ENCODE assay signal across 30 cellular contexts in genomic region chr2:199744676-199745075, GRCh38.
"Had no signal": no experiment of that assay in that cellular context is flagged by ENCODE, and none has a peak within 500 bp of the region (broad histone marks: within the 10 kb centered on the region; RNA-seq: fewer than 3 reads in every experiment).

No MANE protein-coding gene starts in this region.

- ATAC-seq: activated CD4-positive, alpha-beta T cell treated with anti-CD3 and anti-CD28 coated beads for 36 hours; activated CD8-positive, alpha-beta memory T cell treated with anti-CD3 and anti-CD28 coated beads, Interleukin-2, amount 10 ng/mL, durations not matched to agents 7 days and 5 days; activated CD8-positive, alpha-beta T cell treated with anti-CD3 and anti-CD28 coated beads, Interleukin-2, amount 10 ng/mL, durations not matched to agents 7 days and 5 days; activated naive CD8-positive, alpha-beta T cell treated with anti-CD3 and anti-CD28 coated beads, Interleukin-2, amount 50 U/mL, for 24 hours; body of pancreas; heart left ventricle had no signal

- H3K4me3 Mint-ChIP-seq: activated CD4-positive, alpha-beta memory T cell treated with anti-CD3 and anti-CD28 coated beads for 36 hours; activated CD4-positive, alpha-beta T cell treated with anti-CD3 and anti-CD28 coated beads for 36 hours; activated CD4-positive, alpha-beta T cell treated with anti-CD3 and anti-CD28 coated beads, Interleukin-2, amount 10 ng/mL, durations not matched to agents 24 days and 14 days; activated CD8-positive, alpha-beta memory T cell treated with anti-CD3 and anti-CD28 coated beads, Interleukin-2, amount 10 ng/mL, durations not matched to agents 7 days and 5 days; activated CD8-positive, alpha-beta T cell treated with anti-CD3 and anti-CD28 coated beads, Interleukin-2, amount 10 ng/mL, durations not matched to agents 7 days and 5 days; activated naive CD4-positive, alpha-beta T cell treated with anti-CD3 and anti-CD28 coated beads for 36 hours; activated naive CD4-positive, alpha-beta T cell treated with anti-CD3 and anti-CD28 coated beads, Interleukin-2, amount 50 U/mL, for 24 hours; activated naive CD8-positive, alpha-beta T cell treated with anti-CD3 and anti-CD28 coated beads for 36 hours; activated naive CD8-positive, alpha-beta T cell treated with anti-CD3 and anti-CD28 coated beads, Interleukin-2, amount 50 U/mL, for 24 hours; activated T-helper 1 cell treated with anti-CD3 and anti-CD28 coated beads, Interleukin-12 subunit alpha, Interleukin-12 subunit beta, Interleukin-2, Interleukin-4 antibody, amounts not matched to agents 30 ng/mL and 10 ng/mL and 1 ng/mL, durations not matched to agents 14 hours and 24 hours and 36 hours had no signal

- DNase-seq: activated CD4-positive, alpha-beta memory T cell treated with anti-CD3 and anti-CD28 coated beads for 36 hours; activated CD4-positive, alpha-beta T cell treated with anti-CD3 and anti-CD28 coated beads for 36 hours; activated CD4-positive, alpha-beta T cell treated with anti-CD3 and anti-CD28 coated beads, Interleukin-2, amount 10 ng/mL, durations not matched to agents 24 days and 14 days; activated CD4-positive, CD25-positive, alpha-beta regulatory T cell; activated CD4-positive, CD25-positive, alpha-beta regulatory T cell treated with anti-CD3 and anti-CD28 coated beads, Interleukin-2, amount 50 U/mL, for 72 hours; activated CD8-positive, alpha-beta memory T cell treated with anti-CD3 and anti-CD28 coated beads, Interleukin-2, amount 10 ng/mL, durations not matched to agents 7 days and 5 days; activated CD8-positive, alpha-beta memory T cell treated with anti-CD3 and anti-CD28 coated beads, Interleukin-2, amount 50 U/mL, for 4 hours; activated CD8-positive, alpha-beta T cell treated with anti-CD3 and anti-CD28 coated beads, Interleukin-2, amount 10 ng/mL, durations not matched to agents 7 days and 5 days; activated effector memory CD4-positive, alpha-beta T cell treated with anti-CD3 and anti-CD28 coated beads, Interleukin-2, amount 50 U/mL, for 16 hours; activated naive CD4-positive, alpha-beta T cell treated with anti-CD3 and anti-CD28 coated beads for 36 hours; activated naive CD8-positive, alpha-beta T cell treated with anti-CD3 and anti-CD28 coated beads for 36 hours; activated naive CD8-positive, alpha-beta T cell treated with anti-CD3 and anti-CD28 coated beads, Interleukin-2, amount 50 U/mL, for 24 hours; activated T-cell treated with anti-CD3 and anti-CD28 coated beads, Interleukin-2, amount 50 U/mL, for 1 hour; activated T-cell treated with anti-CD3 and anti-CD28 coated beads, Interleukin-2, amount 50 U/mL, for 48 hours; adrenal gland; amygdala; aorta; body of pancreas; caudate nucleus; colonic mucosa; effector CD8-positive, alpha-beta T cell; esophagus squamous epithelium; foreskin fibroblast; glutamatergic neuron; heart left ventricle; T-helper 2 cell had no signal

- H3K4me1 ChIP-seq: colonic mucosa had no signal

- H3K9me3 Mint-ChIP-seq: activated CD4-positive, alpha-beta memory T cell treated with anti-CD3 and anti-CD28 coated beads for 36 hours; activated CD4-positive, alpha-beta T cell treated with anti-CD3 and anti-CD28 coated beads, Interleukin-2, amount 10 ng/mL, durations not matched to agents 24 days and 14 days; activated naive CD4-positive, alpha-beta T cell treated with anti-CD3 and anti-CD28 coated beads for 36 hours; activated naive CD4-positive, alpha-beta T cell treated with anti-CD3 and anti-CD28 coated beads, Interleukin-2, amount 50 U/mL, for 24 hours; activated naive CD8-positive, alpha-beta T cell treated with anti-CD3 and anti-CD28 coated beads for 36 hours; activated naive CD8-positive, alpha-beta T cell treated with anti-CD3 and anti-CD28 coated beads, Interleukin-2, amount 50 U/mL, for 24 hours; activated T-helper 1 cell treated with anti-CD3 and anti-CD28 coated beads, Interleukin-12 subunit alpha, Interleukin-12 subunit beta, Interleukin-2, Interleukin-4 antibody, amounts not matched to agents 30 ng/mL and 10 ng/mL and 1 ng/mL, durations not matched to agents 14 hours and 24 hours and 36 hours; activated T-helper 2 cell treated with anti-CD3 and anti-CD28 coated beads, Interferon-gamma antibody, Interleukin-2, Interleukin-4, amounts not matched to agents 10 μg/mL and 5 μg/mL and 100 μg/mL, durations not matched to agents 14 hours and 24 hours and 36 hours had no signal

- H3K27me3 ChIP-seq: adrenal gland, body of pancreas, colonic mucosa had no signal

- H3K27ac Mint-ChIP-seq: activated CD4-positive, alpha-beta memory T cell treated with anti-CD3 and anti-CD28 coated beads for 36 hours; activated CD4-positive, alpha-beta T cell treated with anti-CD3 and anti-CD28 coated beads for 36 hours; activated CD4-positive, alpha-beta T cell treated with anti-CD3 and anti-CD28 coated beads, Interleukin-2, amount 10 ng/mL, durations not matched to agents 24 days and 14 days; activated CD8-positive, alpha-beta memory T cell treated with anti-CD3 and anti-CD28 coated beads, Interleukin-2, amount 10 ng/mL, durations not matched to agents 7 days and 5 days; activated CD8-positive, alpha-beta T cell treated with anti-CD3 and anti-CD28 coated beads, Interleukin-2, amount 10 ng/mL, durations not matched to agents 7 days and 5 days; activated naive CD4-positive, alpha-beta T cell treated with anti-CD3 and anti-CD28 coated beads for 36 hours; activated naive CD4-positive, alpha-beta T cell treated with anti-CD3 and anti-CD28 coated beads, Interleukin-2, amount 50 U/mL, for 24 hours; activated naive CD8-positive, alpha-beta T cell treated with anti-CD3 and anti-CD28 coated beads for 36 hours; activated naive CD8-positive, alpha-beta T cell treated with anti-CD3 and anti-CD28 coated beads, Interleukin-2, amount 50 U/mL, for 24 hours; activated T-helper 1 cell treated with anti-CD3 and anti-CD28 coated beads, Interleukin-12 subunit alpha, Interleukin-12 subunit beta, Interleukin-2, Interleukin-4 antibody, amounts not matched to agents 30 ng/mL and 10 ng/mL and 1 ng/mL, durations not matched to agents 14 hours and 24 hours and 36 hours; activated T-helper 2 cell treated with anti-CD3 and anti-CD28 coated beads, Interferon-gamma antibody, Interleukin-2, Interleukin-4, amounts not matched to agents 10 μg/mL and 5 μg/mL and 100 μg/mL, durations not matched to agents 14 hours and 24 hours and 36 hours had no signal

- H3K27ac ChIP-seq: adrenal gland, body of pancreas, colonic mucosa, epithelial cell of prostate, heart left ventricle had no signal

- H3K4me3 ChIP-seq: adrenal gland, body of pancreas, colonic mucosa, esophagus squamous epithelium, heart left ventricle had no signal

- H3K4me1 Mint-ChIP-seq: activated naive CD8-positive, alpha-beta T cell treated with anti-CD3 and anti-CD28 coated beads, Interleukin-2, amount 50 U/mL, for 24 hours had no signal

- H3K36me3 Mint-ChIP-seq: activated CD4-positive, alpha-beta memory T cell treated with anti-CD3 and anti-CD28 coated beads for 36 hours; activated CD8-positive, alpha-beta memory T cell treated with anti-CD3 and anti-CD28 coated beads, Interleukin-2, amount 10 ng/mL, durations not matched to agents 7 days and 5 days; activated naive CD4-positive, alpha-beta T cell treated with anti-CD3 and anti-CD28 coated beads, Interleukin-2, amount 50 U/mL, for 24 hours; activated naive CD8-positive, alpha-beta T cell treated with anti-CD3 and anti-CD28 coated beads for 36 hours had no signal

- H3K36me3 ChIP-seq: adrenal gland, colonic mucosa, esophagus squamous epithelium, heart left ventricle had no signal

- H3K9me3 ChIP-seq: adrenal gland, body of pancreas, colonic mucosa, esophagus squamous epithelium, heart left ventricle had no signal
